ENCODE assay signal across 11 cellular contexts in the genomic region with DNA sequence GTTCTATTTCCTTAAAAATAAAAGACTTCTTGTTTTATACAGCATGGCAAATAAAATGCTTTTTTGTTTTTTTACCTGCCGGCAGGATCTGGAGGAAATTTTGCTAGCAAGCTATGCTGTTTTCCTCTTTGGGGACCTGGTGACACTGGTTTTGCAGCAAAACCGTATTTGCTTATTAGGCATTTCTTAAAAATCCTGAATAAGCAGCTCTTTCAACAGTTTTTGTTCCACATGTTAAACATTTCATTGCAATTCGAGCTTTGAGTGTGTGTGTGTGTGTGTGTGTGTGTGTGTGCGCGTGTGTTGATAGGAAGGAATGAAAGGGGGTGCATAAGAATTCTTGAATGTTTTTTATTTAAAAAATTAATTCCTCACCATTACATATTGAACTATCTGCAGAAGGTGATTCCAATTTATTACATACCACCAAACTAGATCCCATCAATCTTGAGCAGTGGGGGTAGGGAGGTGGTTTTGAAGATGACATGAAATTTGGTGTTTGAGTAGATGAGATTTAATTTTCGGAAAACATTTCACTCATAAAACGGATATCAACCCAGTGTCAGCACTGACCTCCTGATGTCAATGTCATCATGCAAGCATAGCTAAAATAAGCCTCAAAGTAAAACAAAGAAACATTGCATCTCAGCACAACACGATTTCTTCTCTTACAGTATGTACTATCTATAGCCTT. TPM values are rescaled to one million over a fixed set of nuclear protein-coding genes. Genes with fewer than 3 reads are reported as not detected.
A peak's percentile ranks its signal among the peaks of the same experiment; 100 is the strongest.
DNase-seq lines count a peak whose midpoint lies in the region; ATAC-seq and TF ChIP-seq lines count a peak whose summit lies in the region.
"Had no signal": no experiment of that assay in that cellular context is flagged by ENCODE, and none has a peak within 500 bp of the region (broad histone marks: within the 10 kb centered on the region; RNA-seq: fewer than 3 reads in every experiment).

No MANE protein-coding gene starts in this region.

- intact Hi-C loops in transverse colon (cut with DNase I; ENCODE audit: low total_unique reads): no loop called here

- peak overlapping the region; percentile 32 to 52 for H3K4me3 Mint-ChIP-seq in activated T-cell treated with anti-CD3 and anti-CD28 coated beads, Interleukin-2, amount 50 U/mL, for 72 hours
- H3K4me3 Mint-ChIP-seq in glutamatergic neuron (ENCODE audit: unreplicated experiment): peak overlapping the region; percentile 53

- TF ChIP-seq POLR2A in transverse colon (IDR thresholded peaks at IDR 0.05): no peak

- H3K36me3 ChIP-seq in WERI-Rb-1 (no peaks in the 10 kb centered on the region), transverse colon (peaks cover 0 to 4% (median 0%) of the 10 kb centered on the region in 4 donors)

- H3K9me3 Mint-ChIP-seq in activated T-cell treated with anti-CD3 and anti-CD28 coated beads, Interleukin-2, amount 50 U/mL, for 72 hours: no peaks in the 10 kb centered on the region
- H3K9me3 Mint-ChIP-seq in glutamatergic neuron (ENCODE audit: unreplicated experiment): peaks cover 3% of the 10 kb centered on the region

- H3K36me3 Mint-ChIP-seq in activated T-cell treated with anti-CD3 and anti-CD28 coated beads, Interleukin-2, amount 50 U/mL, for 72 hours (ENCODE audit: insufficient read depth in 2 of 2): no peaks in the 10 kb centered on the region
- H3K36me3 Mint-ChIP-seq in glutamatergic neuron (ENCODE audit: unreplicated experiment): no peaks in the 10 kb centered on the region

- no peak for DNase-seq in activated T-cell treated with anti-CD3 and anti-CD28 coated beads, Interleukin-2, amount 50 U/mL, for 72 hours
- DNase-seq in activated T-cell treated with anti-CD3 and anti-CD28 coated beads, Interleukin-2, amount 50 U/mL, for 1 hour: no peak
- DNase-seq in WERI-Rb-1 (no peak), glutamatergic neuron (no peak), transverse colon (no peak), NCI-H2171 (lab: John Stamatoyannopoulos, UW) (no peak), NCI-H446 treated with DMSO at 0.1 percent for 48 hours (lab: John Stamatoyannopoulos, UW) (no peak), HuH-7 (ENCODE audit: low spot score) (no peak)
- DNase-seq: naive thymus-derived CD4-positive, alpha-beta T cell; NCI-H510A treated with DMSO at 0.1 percent for 48 hours had no signal

- TF ChIP-seq CTCF in WERI-Rb-1 (IDR thresholded peaks at IDR 0.05; ENCODE audit: low read depth, low read length) (no peak), glutamatergic neuron (IDR thresholded peaks at IDR 0.05; ENCODE audit: partially characterized antibody, unreplicated experiment) (no peak), transverse colon (IDR thresholded peaks at IDR 0.05) (no peak)

- no peaks in the 10 kb centered on the region for H3K27me3 ChIP-seq in WERI-Rb-1 (ENCODE audit: insufficient read depth, low read depth, severe bottlenecking)
- H3K27me3 ChIP-seq in transverse colon: no peaks in the 10 kb centered on the region

- in situ Hi-C loops in transverse colon (cut with MboI; ENCODE audit: low pct_ligation_motif_present in 1 of 4, low pct_unique_long_range_greater_than_20kb in 1 of 4, low sequenced_read_pairs in 3 of 4): no loop called here

- no peaks in the 10 kb centered on the region for H3K9me3 ChIP-seq in WERI-Rb-1 (ENCODE audit: severe bottlenecking)
- no peaks in the 10 kb centered on the region for H3K9me3 ChIP-seq in transverse colon

- H3K4me1 ChIP-seq in transverse colon: peaks cover 0 to 13% (median 1%) of the 10 kb centered on the region in 4 donors

- H3K4me3 ChIP-seq in WERI-Rb-1 (ENCODE audit: low read depth, low read length): peak overlapping the region; percentile 38
- H3K4me3 ChIP-seq in transverse colon: peak overlapping the region in 1 of 4 donors; percentile 23

- TF ChIP-seq EP300 in transverse colon (IDR thresholded peaks at IDR 0.05; ENCODE audit: low read depth): no peak

- WGBS in transverse colon (ENCODE audit: low coverage in 1 of 2), 2 donors: 62 to 68% methylated on average over 8 of the region's 8 CpGs

- H3K4me1 Mint-ChIP-seq in activated T-cell treated with anti-CD3 and anti-CD28 coated beads, Interleukin-2, amount 50 U/mL, for 72 hours (ENCODE audit: low read depth): peaks cover 20% of the 10 kb centered on the region
- peaks cover 32% of the 10 kb centered on the region for H3K4me1 Mint-ChIP-seq in glutamatergic neuron (ENCODE audit: low read depth, unreplicated experiment)

- peak overlapping the region; percentile 28 for H3K27ac Mint-ChIP-seq in activated T-cell treated with anti-CD3 and anti-CD28 coated beads, Interleukin-2, amount 50 U/mL, for 72 hours
- H3K27ac Mint-ChIP-seq in glutamatergic neuron (ENCODE audit: unreplicated experiment): peak overlapping the region; percentile 94
- H3K27ac Mint-ChIP-seq: naive thymus-derived CD4-positive, alpha-beta T cell had no signal

- peak overlapping the region; percentile 83 for H3K27ac ChIP-seq in WERI-Rb-1
- peak overlapping the region; percentile 43 to 66 (median 57) for H3K27ac ChIP-seq in transverse colon
- H3K27ac ChIP-seq: VCaP had no signal

- no peak for ATAC-seq in activated T-cell treated with anti-CD3 and anti-CD28 coated beads, Interleukin-2, amount 50 U/mL, for 72 hours (replicated peaks in 1 of 2)
- ATAC-seq: naive thymus-derived CD4-positive, alpha-beta T cell had no signal

- peaks cover 14% of the 10 kb centered on the region for H3K27me3 Mint-ChIP-seq in activated T-cell treated with anti-CD3 and anti-CD28 coated beads, Interleukin-2, amount 50 U/mL, for 72 hours (ENCODE audit: low read depth)
- peaks cover 2% of the 10 kb centered on the region for H3K27me3 Mint-ChIP-seq in glutamatergic neuron (ENCODE audit: unreplicated experiment)

RNA-seq across cellular contexts. Expression of a gene that starts 17.2 kb away (rescaled TPM):
- total RNA-seq in activated T-cell treated with anti-CD3 and anti-CD28 coated beads, Interleukin-2, amount 50 U/mL, for 72 hours: 10 to 100 TPM; 50.7 to 82.9 TPM
- total RNA-seq in glutamatergic neuron (ENCODE audit: unreplicated experiment) (9.3 TPM), transverse colon (100 to 1,000 TPM in 3 of 4 donors, 10 to 100 TPM in 1; 71.8 to 182 (median 169) TPM)
